In genomic region chr7:151085329-151085690, GRCh38 we compare ENCODE assay signal across 1 cellular context.
TF ChIP-seq lines count a peak whose summit lies in the region.

No MANE protein-coding gene starts in this region.

TF ChIP-seq in K562, 482 proteins besides CTCF, POLR2A, EP300 and RAD21 (continues in another document):
- TF ChIP-seq ZNF764 (CRISPR knock-in tag; IDR thresholded peaks at IDR 0.05; ENCODE audit: low read depth): no peak
- no peak for TF ChIP-seq ZBTB49 (CRISPR knock-in tag; IDR thresholded peaks at IDR 0.05; ENCODE audit: borderline replicate concordance)
- no peak for TF ChIP-seq RBM14 (IDR thresholded peaks at IDR 0.05; ENCODE audit: borderline replicate concordance, insufficient read depth, low read depth, low read length)
- TF ChIP-seq TFE3 (CRISPR knock-in tag; IDR thresholded peaks at IDR 0.05): no peak
- TF ChIP-seq ZNF445 (CRISPR knock-in tag; IDR thresholded peaks at IDR 0.05; ENCODE audit: low read depth): no peak
- no peak for TF ChIP-seq AFF1 (IDR thresholded peaks at IDR 0.05; ENCODE audit: low read depth in 1 of 2, partially characterized antibody in 2 of 2)
- TF ChIP-seq ZNF41 (CRISPR knock-in tag; conservative IDR thresholded peaks at IDR 0.05): no peak
- 0 out of 2 replicates have a peak, but pooled peaks have one; percentile 43 for TF ChIP-seq MIER1 (IDR thresholded peaks at IDR 0.05; ENCODE audit: low read depth)
- no peak for TF ChIP-seq ZNF274 (IDR thresholded peaks at IDR 0.05; ENCODE audit: borderline replicate concordance, low read depth, low read length)
- no peak for TF ChIP-seq CBX8 (IDR thresholded peaks at IDR 0.05; ENCODE audit: borderline replicate concordance, extremely low read depth, low read depth, low read length, poor library complexity, severe bottlenecking)
- no peak for TF ChIP-seq HDAC6 (IDR thresholded peaks at IDR 0.05; ENCODE audit: low read depth, low read length)
- no peak for TF ChIP-seq HBP1 (CRISPR knock-in tag; IDR thresholded peaks at IDR 0.05)
- no peak for TF ChIP-seq ZBTB11 (CRISPR knock-in tag; IDR thresholded peaks at IDR 0.05)
- no peak for TF ChIP-seq HMG20A (CRISPR knock-in tag; conservative IDR thresholded peaks at IDR 0.05)
- TF ChIP-seq ZC3H4 (CRISPR knock-in tag; IDR thresholded peaks at IDR 0.05; ENCODE audit: borderline replicate concordance): no peak
- TF ChIP-seq TCF3 (CRISPR knock-in tag; IDR thresholded peaks at IDR 0.05): 0 out of 2 replicates have a peak, but pooled peaks have one; percentile 32
- TF ChIP-seq ZNF184 (CRISPR knock-in tag; IDR thresholded peaks at IDR 0.05): no peak
- TF ChIP-seq NFE2 (IDR thresholded peaks at IDR 0.05; ENCODE audit: low read depth): no peak
- TF ChIP-seq ILF3 (IDR thresholded peaks at IDR 0.05; ENCODE audit: borderline replicate concordance): no peak
- TF ChIP-seq CREM (IDR thresholded peaks at IDR 0.05; ENCODE audit: low read depth): peak; percentile 42; the same call in 1 of the 2 replicates
- TF ChIP-seq CBFA2T3 (IDR thresholded peaks at IDR 0.05): peak; percentile 62
- TF ChIP-seq HNRNPL (IDR thresholded peaks at IDR 0.05; ENCODE audit: low read depth, low read length): no peak
- no peak for TF ChIP-seq KDM2B (CRISPR knock-in tag; IDR thresholded peaks at IDR 0.05)
- TF ChIP-seq ATF7 (IDR thresholded peaks at IDR 0.05): no peak
- no peak for TF ChIP-seq MTF1 (CRISPR knock-in tag; IDR thresholded peaks at IDR 0.05; ENCODE audit: borderline replicate concordance)
- no peak for TF ChIP-seq U2AF1 (optimal IDR thresholded peaks at IDR 0.05; ENCODE audit: low read depth, low read length)
- TF ChIP-seq MBD2 (IDR thresholded peaks at IDR 0.05; ENCODE audit: borderline replicate concordance, low read depth): no peak
- no peak for TF ChIP-seq CHD1 (IDR thresholded peaks at IDR 0.05; ENCODE audit: low read length)
- peak; percentile 56; the same call in 1 of the 2 replicates for TF ChIP-seq ZBTB26 (CRISPR knock-in tag; IDR thresholded peaks at IDR 0.05)
- no peak for TF ChIP-seq ZBTB12 (CRISPR knock-in tag; IDR thresholded peaks at IDR 0.05)
- TF ChIP-seq ZBTB8A (IDR thresholded peaks at IDR 0.05; ENCODE audit: partially characterized antibody): no peak
- TF ChIP-seq SP1 (CRISPR knock-in tag; IDR thresholded peaks at IDR 0.05): no peak
- no peak for TF ChIP-seq HOMEZ (CRISPR knock-in tag; IDR thresholded peaks at IDR 0.05)
- no peak for TF ChIP-seq ESRRB (CRISPR knock-in tag; IDR thresholded peaks at IDR 0.05; ENCODE audit: borderline replicate concordance)
- no peak for TF ChIP-seq VEZF1 (CRISPR knock-in tag; IDR thresholded peaks at IDR 0.05)
- no peak; the same call in 1 of the 2 replicates for TF ChIP-seq LEF1 (IDR thresholded peaks at IDR 0.05)
- no peak for TF ChIP-seq CREBBP (IDR thresholded peaks at IDR 0.05; ENCODE audit: low read depth, low read length)
- no peak for TF ChIP-seq PBX2 (CRISPR knock-in tag; IDR thresholded peaks at IDR 0.05; ENCODE audit: low read depth)
- peak; percentile 44; the same call in 1 of the 2 replicates for TF ChIP-seq PBX2 (tag; conservative IDR thresholded peaks at IDR 0.05; ENCODE audit: low read depth)
